ENCODE assay signal across 16 cellular contexts in the genomic region with DNA sequence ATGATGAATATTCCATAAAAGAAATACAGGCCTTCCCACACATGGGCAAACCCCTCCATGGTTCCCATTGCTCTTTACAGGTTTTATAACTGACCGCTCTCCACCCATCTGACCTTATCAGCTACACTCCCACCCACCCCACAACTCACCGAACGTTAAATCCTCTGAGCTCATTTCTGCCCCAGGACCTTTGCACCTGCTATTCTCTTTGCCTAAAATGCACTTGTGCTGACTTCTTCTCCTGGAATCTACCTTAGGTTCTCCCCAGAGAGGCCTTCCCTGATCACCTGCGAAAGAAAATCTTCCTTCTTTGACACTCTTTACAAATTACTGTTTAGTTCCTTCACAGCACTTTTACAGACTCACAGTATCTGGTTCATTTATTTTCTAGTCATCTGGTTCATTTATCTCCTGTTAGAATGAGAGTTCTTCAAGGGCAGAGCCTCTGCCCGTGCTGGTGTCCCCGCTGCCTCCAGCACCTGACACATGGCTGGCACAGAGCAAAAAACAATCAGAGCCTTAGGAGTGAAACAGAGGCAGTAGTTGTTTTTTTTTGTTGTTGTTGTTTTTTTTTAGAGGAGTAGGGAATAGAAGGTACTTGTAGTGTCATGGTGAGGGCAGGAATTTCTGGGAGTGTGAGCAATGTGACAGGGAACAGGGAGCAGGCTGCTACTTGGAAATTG.
"Had no signal": no experiment of that assay in that cellular context is flagged by ENCODE, and none has a peak within 500 bp of the region (broad histone marks: within the 10 kb centered on the region; RNA-seq: fewer than 3 reads in every experiment).

No MANE protein-coding gene starts in this region.

- H3K36me3 ChIP-seq: ovary, tibial artery, uterus had no signal

- H3K27ac ChIP-seq: ovary, tibial artery had no signal

- ATAC-seq: body of pancreas; naive thymus-derived CD4-positive, alpha-beta T cell had no signal

- DNase-seq: activated CD4-positive, alpha-beta T cell treated with anti-CD3 and anti-CD28 coated beads, Interleukin-2, amount 50 U/mL, for 4 hours; activated CD4-positive, CD25-positive, alpha-beta regulatory T cell treated with anti-CD3 and anti-CD28 coated beads, Interleukin-2, amount 50 U/mL, for 72 hours; activated gamma-delta T cell treated with Interleukin-2 at 50 U/mL for 16 hours; activated naive CD8-positive, alpha-beta T cell treated with anti-CD3 and anti-CD28 coated beads for 36 hours; body of pancreas; central memory CD4-positive, alpha-beta T cell; foreskin melanocyte; glutamatergic neuron; kidney; naive thymus-derived CD4-positive, alpha-beta T cell; ovary; stimulated activated naive CD4-positive, alpha-beta T cell; substantia nigra; tibial artery; uterus had no signal

- FAIRE-seq: colon, kidney had no signal

- H3K4me3 ChIP-seq: body of pancreas, ovary, tibial artery, uterus had no signal

- H3K27me3 ChIP-seq: body of pancreas, ovary, tibial artery, uterus had no signal

- H3K9me3 ChIP-seq: body of pancreas, ovary, tibial artery, uterus had no signal

- H3K4me1 ChIP-seq: tibial artery, uterus had no signal
